13 cellular contexts compared by ENCODE assay signal in genomic region chr1:218350022-218350525, GRCh38. TPM values are rescaled to one million over a fixed set of nuclear protein-coding genes. Genes with fewer than 3 reads are reported as not detected.
DNase-seq lines count a peak whose midpoint lies in the region; ATAC-seq and TF ChIP-seq lines count a peak whose summit lies in the region.
"Had no signal": no experiment of that assay in that cellular context is flagged by ENCODE, and none has a peak within 500 bp of the region (broad histone marks: within the 10 kb centered on the region; RNA-seq: fewer than 3 reads in every experiment).

No MANE protein-coding gene starts in this region.

- H3K4me3 ChIP-seq in left ventricle myocardium inferior, result peak overlapping the region; percentile 82
- H3K4me3 ChIP-seq in brain microvascular endothelial cell (ENCODE audit: low read depth, low read length), result peak overlapping the region; percentile 95
- H3K4me3 ChIP-seq in muscle layer of colon (ENCODE audit: low read depth in 1 of 2, low read length in 2 of 2), result no peak overlapping the region
- H3K4me3 ChIP-seq in aorta (ENCODE audit: low read length in 2 of 2), result peak overlapping the region; percentile 4 to 37

- no peaks in the 10 kb centered on the region for H3K9me3 Mint-ChIP-seq in endothelial cell (ENCODE audit: unreplicated experiment)
- H3K9me3 Mint-ChIP-seq: T-helper 1 cell treated with Interleukin-12 subunit alpha and Interleukin-12 subunit beta and Interleukin-4 antibody, amounts not matched to agents 30 μg/mL and 1 μg/mL, for 36 hours had no signal

- intact Hi-C loops in left ventricle myocardium inferior (cut with micrococcal nuclease), result no loop called here
- intact Hi-C loops in Right ventricle myocardium inferior (cut with DNase I), result no loop called here
- intact Hi-C loops in aorta (cut with DNase I), result no loop called here

- H3K36me3 ChIP-seq in left ventricle myocardium inferior, result no peaks in the 10 kb centered on the region
- H3K36me3 ChIP-seq in brain microvascular endothelial cell (replicated peaks), result peaks cover 48% of the 10 kb centered on the region
- H3K36me3 ChIP-seq in muscle layer of colon (ENCODE audit: insufficient read depth, low read length), result no peaks in the 10 kb centered on the region
- H3K36me3 ChIP-seq in aorta (ENCODE audit: control insufficient read depth in 1 of 2, insufficient read depth in 2 of 2, low read length in 1 of 2), result no peaks in the 10 kb centered on the region

- peaks cover 8% of the 10 kb centered on the region for H3K27me3 Mint-ChIP-seq in endothelial cell (ENCODE audit: unreplicated experiment)

- peaks cover 15% of the 10 kb centered on the region for H3K4me1 Mint-ChIP-seq in endothelial cell (ENCODE audit: unreplicated experiment)

- ATAC-seq in Right ventricle myocardium inferior (no peak), aorta (ENCODE audit: low FRiP score) (no peak)
- ATAC-seq: esophagus mucosa had no signal

- no peak overlapping the region for H3K9ac ChIP-seq in muscle layer of colon (ENCODE audit: low read length)

- H3K36me3 Mint-ChIP-seq in endothelial cell (ENCODE audit: low read depth, unreplicated experiment), result no peaks in the 10 kb centered on the region
- H3K36me3 Mint-ChIP-seq: brain had no signal

- DNase-seq in left ventricle myocardium inferior (no peak), Right ventricle myocardium inferior (ENCODE audit: missing footprints) (no peak), brain microvascular endothelial cell (no peak), aorta (no peak), endothelial cell (ENCODE audit: low spot score) (no peak), mucosa of gallbladder (ENCODE audit: low spot score) (no peak), cortex of kidney (lab: John Stamatoyannopoulos, UW) (no peak)
- DNase-seq: islet precursor cell, NCI-H226 had no signal

- in situ Hi-C loops in brain microvascular endothelial cell (cut with HindIII; ENCODE audit: low pct_ligation_motif_present, low sequenced_read_pairs), result no loop called here

- H3K27ac Mint-ChIP-seq in endothelial cell (ENCODE audit: unreplicated experiment), result no peak overlapping the region
- H3K27ac Mint-ChIP-seq: T-helper 1 cell treated with Interleukin-12 subunit alpha and Interleukin-12 subunit beta and Interleukin-4 antibody, amounts not matched to agents 30 μg/mL and 1 μg/mL, for 36 hours had no signal

- H3K27me3 ChIP-seq in left ventricle myocardium inferior (ENCODE audit: low read depth), result no peaks in the 10 kb centered on the region
- no peaks in the 10 kb centered on the region for H3K27me3 ChIP-seq in brain microvascular endothelial cell (replicated peaks)
- H3K27me3 ChIP-seq in muscle layer of colon (ENCODE audit: control insufficient read depth in 1 of 2, insufficient read depth in 2 of 2, low read length in 2 of 2), result no peaks in the 10 kb centered on the region
- H3K27me3 ChIP-seq in aorta (ENCODE audit: control insufficient read depth in 1 of 2, insufficient read depth in 2 of 2, low read length in 1 of 2), result no peaks in the 10 kb centered on the region

- no peaks in the 10 kb centered on the region for H3K9me3 ChIP-seq in left ventricle myocardium inferior (replicated peaks)
- no peaks in the 10 kb centered on the region for H3K9me3 ChIP-seq in muscle layer of colon (ENCODE audit: low read length)
- H3K9me3 ChIP-seq in aorta (ENCODE audit: control insufficient read depth, low read length), result no peaks in the 10 kb centered on the region

- 3% methylated on average over 7 of the region's 7 CpGs for WGBS in aorta, 2 donors

- H3K4me1 ChIP-seq in left ventricle myocardium inferior, result peaks cover 63% of the 10 kb centered on the region
- peaks cover 22% of the 10 kb centered on the region for H3K4me1 ChIP-seq in muscle layer of colon (ENCODE audit: insufficient read depth, low read length)
- no peaks in the 10 kb centered on the region for H3K4me1 ChIP-seq in aorta (ENCODE audit: control insufficient read depth in 1 of 2, insufficient read depth in 2 of 2, low read length in 2 of 2)

- no peak overlapping the region for H3K4me3 Mint-ChIP-seq in endothelial cell (ENCODE audit: unreplicated experiment)
- H3K4me3 Mint-ChIP-seq: T-helper 1 cell treated with Interleukin-12 subunit alpha and Interleukin-12 subunit beta and Interleukin-4 antibody, amounts not matched to agents 30 μg/mL and 1 μg/mL, for 36 hours had no signal

- TF ChIP-seq CTCF in left ventricle myocardium inferior (IDR thresholded peaks at IDR 0.05; ENCODE audit: borderline replicate concordance) (no peak), brain microvascular endothelial cell (IDR thresholded peaks at IDR 0.05; ENCODE audit: low read depth, low read length, missing control alignments) (no peak), endothelial cell (IDR thresholded peaks at IDR 0.05; ENCODE audit: unreplicated experiment) (no peak)

- H3K27ac ChIP-seq in left ventricle myocardium inferior (replicated peaks), result peak overlapping the region; percentile 85
- peak overlapping the region; percentile 93 for H3K27ac ChIP-seq in brain microvascular endothelial cell
- H3K27ac ChIP-seq in muscle layer of colon (ENCODE audit: low read depth, low read length), result peak overlapping the region; percentile 79
- H3K27ac ChIP-seq in aorta (ENCODE audit: low read depth in 1 of 2, low read length in 2 of 2), result peak overlapping the region; percentile 1 to 53

RNA-seq across cellular contexts. Expression of gene TGFB2, which starts 4.9 kb away (rescaled TPM):
- total RNA-seq in left ventricle myocardium inferior, result 4.4 TPM
- 1.6 TPM for total RNA-seq in Right ventricle myocardium inferior
- 10 to 100 TPM; 15.5 to 18.0 TPM for total RNA-seq in aorta
- polyA plus RNA-seq in aorta, result 1 to 10 TPM; 2.2 to 2.6 TPM
- total RNA-seq in endothelial cell (ENCODE audit: unreplicated experiment), result 0.62 TPM
- total RNA-seq in mucosa of gallbladder, result 10.3 TPM

Comparison
In these comparisons a context has a peak if more than half of its experiments do, and no peak if none do; other contexts are left out.
1. H3K27ac ChIP-seq: peak in every context shown above with its lines; median percentile 93 in brain microvascular endothelial cell; 85 in left ventricle myocardium inferior; 79 in muscle layer of colon; 27 in aorta.
2. H3K4me3 ChIP-seq: peak in left ventricle myocardium inferior (single experiment), brain microvascular endothelial cell (single experiment) and aorta (2 of 2); none in muscle layer of colon (0 of 2).